In the genomic region with DNA sequence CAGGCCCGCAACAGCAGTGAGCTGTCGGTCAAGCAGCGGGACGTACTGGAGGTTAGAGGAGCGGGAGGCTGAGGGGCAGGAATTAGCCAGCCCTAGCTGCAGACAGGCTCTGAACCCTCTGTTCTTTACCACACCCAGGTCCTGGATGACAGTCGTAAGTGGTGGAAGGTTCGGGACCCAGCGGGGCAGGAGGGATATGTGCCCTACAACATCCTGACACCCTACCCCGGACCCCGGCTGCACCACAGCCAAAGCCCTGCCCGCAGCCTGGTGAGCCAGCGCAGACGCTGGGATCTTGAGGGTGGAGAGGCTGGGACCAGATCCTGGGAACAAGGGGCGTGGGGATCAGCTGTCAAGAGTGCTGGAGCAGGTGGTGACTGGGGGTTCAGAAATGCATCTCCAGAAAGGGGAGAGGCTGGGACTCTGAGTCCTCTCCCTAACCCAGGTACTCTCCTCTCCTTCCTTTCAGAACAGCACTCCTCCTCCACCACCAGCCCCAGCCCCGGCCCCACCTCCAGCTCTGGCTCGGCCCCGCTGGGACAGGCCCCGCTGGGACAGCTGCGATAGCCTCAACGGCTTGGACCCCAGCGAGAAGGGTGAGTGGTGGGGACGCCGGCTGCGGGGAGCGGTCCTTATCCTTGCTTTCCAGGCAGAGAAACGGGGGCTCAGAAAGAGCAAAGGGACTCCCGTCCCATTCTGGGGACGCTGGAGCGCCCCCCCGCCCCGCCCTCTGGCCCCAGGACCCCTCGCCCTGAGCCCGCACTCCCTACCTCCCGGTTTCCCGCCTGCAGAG, we compare ENCODE assay signal across 9 cellular contexts. TPM values are rescaled to one million over a fixed set of nuclear protein-coding genes. Genes with fewer than 3 reads are reported as not detected.
DNase-seq lines count a peak whose midpoint lies in the region; ATAC-seq and TF ChIP-seq lines count a peak whose summit lies in the region.
"Had no signal": no experiment of that assay in that cellular context is flagged by ENCODE, and none has a peak within 500 bp of the region (broad histone marks: within the 10 kb centered on the region; RNA-seq: fewer than 3 reads in every experiment).

No MANE protein-coding gene starts in this region.

- intact Hi-C loops in gastrocnemius medialis (cut with DNase I; ENCODE audit: low total_unique reads), result no loop called here

- in situ Hi-C loops in gastrocnemius medialis (cut with MboI; ENCODE audit: low sequenced_read_pairs in 4 of 4), result loop anchor here in 1 of 4 donors (10.0 kb wide), 1 partner anchor 79 kb away; a partner anchor contains a TSS

- no peak for TF ChIP-seq CTCF in GM20000 (IDR thresholded peaks at IDR 0.05; ENCODE audit: extremely low read depth, missing control alignments)
- TF ChIP-seq CTCF in gastrocnemius medialis (IDR thresholded peaks at IDR 0.05 in 4 of 5, conservative IDR thresholded peaks at IDR 0.05 in 1 of 5), result no peak

- H3K9me3 ChIP-seq in adipocyte (ENCODE audit: control insufficient read depth, low read length), result peaks cover 3% of the 10 kb centered on the region
- no peaks in the 10 kb centered on the region for H3K9me3 ChIP-seq in iPS-18a (ENCODE audit: control insufficient read depth, low read depth, low read length)
- no peaks in the 10 kb centered on the region for H3K9me3 ChIP-seq in gastrocnemius medialis

- peak overlapping the region; percentile 77 for H3K4me3 ChIP-seq in adipocyte (ENCODE audit: low read length)
- H3K4me3 ChIP-seq in iPS-18a (ENCODE audit: low read length), result peak overlapping the region; percentile 78
- H3K4me3 ChIP-seq in gastrocnemius medialis, result peak overlapping the region; percentile 41 to 60 (median 52)

- H3K4me1 ChIP-seq in adipocyte (ENCODE audit: control insufficient read depth, insufficient read depth, low read length) (peaks cover 18% of the 10 kb centered on the region), iPS-18a (ENCODE audit: control insufficient read depth, low read depth, low read length) (peaks cover 18% of the 10 kb centered on the region), gastrocnemius medialis (peaks cover 16 to 33% of the 10 kb centered on the region in 2 donors)

- H3K9ac ChIP-seq in adipocyte (ENCODE audit: low read length), result no peak overlapping the region
- peak overlapping the region; percentile 44 for H3K9ac ChIP-seq in iPS-18a (ENCODE audit: low read length)

- H3K27ac ChIP-seq in iPS-18a (ENCODE audit: low read length) (no peak overlapping the region), gastrocnemius medialis (peak overlapping the region in 1 of 4 donors; percentile 28)

- ATAC-seq in gastrocnemius medialis, result no peak
- no peak for ATAC-seq in HG02852 (IDR thresholded peaks at IDR 0.05; ENCODE audit: unreplicated experiment)

- H3K36me3 ChIP-seq in adipocyte (ENCODE audit: control insufficient read depth, insufficient read depth, low read length, severe bottlenecking) (peaks cover 8% of the 10 kb centered on the region), iPS-18a (ENCODE audit: control insufficient read depth, low read depth, low read length) (no peaks in the 10 kb centered on the region), gastrocnemius medialis (peaks cover 0 to 7% of the 10 kb centered on the region in 2 donors)

- TF ChIP-seq POLR2A in gastrocnemius medialis (IDR thresholded peaks at IDR 0.05), result no peak

- H3K27me3 ChIP-seq in adipocyte (replicated peaks; ENCODE audit: control insufficient read depth, insufficient read depth, low read length), result peaks cover 47% of the 10 kb centered on the region
- H3K27me3 ChIP-seq in iPS-18a (ENCODE audit: control insufficient read depth, insufficient read depth, low read length), result peaks cover 34% of the 10 kb centered on the region
- H3K27me3 ChIP-seq in gastrocnemius medialis, result peaks cover 62 to 65% (median 64%) of the 10 kb centered on the region in 3 donors

- DNase-seq in GM20000 (ENCODE audit: low spot score) (peak; percentile 18), adipocyte (ENCODE audit: low read depth) (no peak), gastrocnemius medialis (no peak), hypothalamus (lab: John Stamatoyannopoulos, UW) (no peak), mucosa of gallbladder (ENCODE audit: low spot score) (no peak)
- no peak for DNase-seq in effector CD4-positive, alpha-beta T cell
- DNase-seq: NCI-H2171 treated with DMSO at 0.1 percent for 48 hours had no signal

RNA-seq across cellular contexts. Expression of a gene that starts 10.4 kb away (rescaled TPM):
- 1 to 10 TPM in 2 of 4 donors, under 1 TPM in 2; 0.25 to 2.4 (median 1.3) TPM for total RNA-seq in gastrocnemius medialis
- 127 TPM for total RNA-seq in mucosa of gallbladder

RNA-seq across cellular contexts. Expression of a gene that starts 23.2 kb away (rescaled TPM):
- total RNA-seq in gastrocnemius medialis (10 to 100 TPM in 1 of 4 donors, 1 to 10 TPM in 3; 5.2 to 10.5 (median 7.6) TPM), mucosa of gallbladder (63.0 TPM)

RNA-seq across cellular contexts. Expression of a gene that starts 31.3 kb away (rescaled TPM):
- total RNA-seq in gastrocnemius medialis (10 to 100 TPM; 22.6 to 28.2 (median 26.2) TPM), mucosa of gallbladder (189 TPM)

RNA-seq across cellular contexts. Expression of a gene that starts 48.1 kb away (rescaled TPM):
- under 1 TPM in 1 of 4 donors, not detected in 3; 0.16 TPM for total RNA-seq in gastrocnemius medialis
- 0.72 TPM for total RNA-seq in mucosa of gallbladder

Comparison
In these comparisons a context has a peak if more than half of its experiments do, and no peak if none do; other contexts are left out.
1. RNA of a gene that starts 10.4 kb away (total RNA-seq): 127 TPM in mucosa of gallbladder (single experiment); 0.25 to 2.4 TPM in gastrocnemius medialis; every median in the first group is over 10 times any median in the second.
2. Peak in every context shown above with its lines, with median percentiles within 50 percentile points of each other: H3K4me3 ChIP-seq.